2 cellular contexts compared by ENCODE assay signal in the genomic region with DNA sequence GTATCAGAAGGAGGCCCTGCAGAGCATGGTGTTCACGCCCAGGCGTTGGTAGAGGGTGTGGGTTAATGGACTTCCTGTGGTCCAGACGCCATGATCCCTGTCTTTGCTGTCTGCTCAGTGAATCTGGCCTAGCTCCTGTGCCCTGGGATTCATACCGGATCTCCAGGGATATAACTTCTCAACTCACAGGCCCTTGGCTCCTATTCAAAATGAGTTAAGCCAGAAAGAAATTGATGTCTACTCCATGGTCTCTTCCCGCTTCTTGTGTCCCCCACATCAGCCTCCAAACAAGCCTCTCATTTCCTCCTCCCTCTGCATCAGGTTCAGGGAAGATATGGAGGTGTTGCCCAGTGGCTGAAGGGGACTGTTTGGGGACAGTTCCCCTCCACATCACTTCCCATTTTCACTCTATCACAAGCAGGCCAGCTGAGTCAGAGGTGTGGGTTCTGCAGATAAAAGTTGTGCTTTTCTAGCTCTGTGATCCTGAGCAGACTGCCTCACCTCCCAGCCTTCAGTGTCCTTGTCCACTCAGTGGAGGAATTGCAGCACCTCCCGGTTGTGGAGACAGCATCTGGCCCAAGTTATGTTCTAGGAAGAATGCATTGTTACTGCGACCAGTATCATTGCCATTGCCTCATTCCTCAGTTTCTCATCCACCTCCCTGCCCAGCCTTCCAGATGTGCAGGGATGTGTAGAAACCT.
TF ChIP-seq lines count a peak whose summit lies in the region.

No MANE protein-coding gene starts in this region.

TF ChIP-seq in endothelial cell of umbilical vein, 7 proteins besides CTCF, POLR2A, EP300 and RAD21:
- no peak for TF ChIP-seq GATA2 (IDR thresholded peaks at IDR 0.05; ENCODE audit: insufficient read depth, insufficient read length, low read depth, low read length)

TF ChIP-seq in SK-N-SH, 30 proteins besides CTCF, POLR2A, EP300 and RAD21:
- TF ChIP-seq SMC3 (IDR thresholded peaks at IDR 0.05; ENCODE audit: low read depth, low read length) (no peak), FOXM1 (IDR thresholded peaks at IDR 0.05; ENCODE audit: low read depth) (no peak), CHD2 (IDR thresholded peaks at IDR 0.05; ENCODE audit: low read length, partially characterized antibody) (no peak), JUND (IDR thresholded peaks at IDR 0.05) (no peak), MXI1 (IDR thresholded peaks at IDR 0.05; ENCODE audit: low read depth, low read length) (no peak), MEF2A (IDR thresholded peaks at IDR 0.05; ENCODE audit: borderline replicate concordance, low read depth) (no peak), TEAD4 (IDR thresholded peaks at IDR 0.05; ENCODE audit: borderline replicate concordance, insufficient read depth) (no peak), FOSL2 (IDR thresholded peaks at IDR 0.05; ENCODE audit: borderline replicate concordance, low read depth) (no peak), NRF1 (IDR thresholded peaks at IDR 0.05; ENCODE audit: low read depth, low read length) (no peak), EZH2phosphoT487 (IDR thresholded peaks at IDR 0.05; ENCODE audit: borderline replicate concordance, low read depth) (no peak), GABPA (IDR thresholded peaks at IDR 0.05; ENCODE audit: low read depth) (no peak)
- TF ChIP-seq, protein P1, sequence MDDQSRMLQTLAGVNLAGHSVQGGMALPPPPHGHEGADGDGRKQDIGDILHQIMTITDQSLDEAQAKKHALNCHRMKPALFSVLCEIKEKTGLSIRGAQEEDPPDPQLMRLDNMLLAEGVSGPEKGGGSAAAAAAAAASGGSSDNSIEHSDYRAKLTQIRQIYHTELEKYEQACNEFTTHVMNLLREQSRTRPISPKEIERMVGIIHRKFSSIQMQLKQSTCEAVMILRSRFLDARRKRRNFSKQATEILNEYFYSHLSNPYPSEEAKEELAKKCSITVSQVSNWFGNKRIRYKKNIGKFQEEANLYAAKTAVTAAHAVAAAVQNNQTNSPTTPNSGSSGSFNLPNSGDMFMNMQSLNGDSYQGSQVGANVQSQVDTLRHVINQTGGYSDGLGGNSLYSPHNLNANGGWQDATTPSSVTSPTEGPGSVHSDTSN (IDR thresholded peaks at IDR 0.05) = no peak
- TF ChIP-seq, protein P2, sequence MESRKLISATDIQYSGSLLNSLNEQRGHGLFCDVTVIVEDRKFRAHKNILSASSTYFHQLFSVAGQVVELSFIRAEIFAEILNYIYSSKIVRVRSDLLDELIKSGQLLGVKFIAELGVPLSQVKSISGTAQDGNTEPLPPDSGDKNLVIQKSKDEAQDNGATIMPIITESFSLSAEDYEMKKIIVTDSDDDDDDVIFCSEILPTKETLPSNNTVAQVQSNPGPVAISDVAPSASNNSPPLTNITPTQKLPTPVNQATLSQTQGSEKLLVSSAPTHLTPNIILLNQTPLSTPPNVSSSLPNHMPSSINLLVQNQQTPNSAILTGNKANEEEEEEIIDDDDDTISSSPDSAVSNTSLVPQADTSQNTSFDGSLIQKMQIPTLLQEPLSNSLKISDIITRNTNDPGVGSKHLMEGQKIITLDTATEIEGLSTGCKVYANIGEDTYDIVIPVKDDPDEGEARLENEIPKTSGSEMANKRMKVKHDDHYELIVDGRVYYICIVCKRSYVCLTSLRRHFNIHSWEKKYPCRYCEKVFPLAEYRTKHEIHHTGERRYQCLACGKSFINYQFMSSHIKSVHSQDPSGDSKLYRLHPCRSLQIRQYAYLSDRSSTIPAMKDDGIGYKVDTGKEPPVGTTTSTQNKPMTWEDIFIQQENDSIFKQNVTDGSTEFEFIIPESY (IDR thresholded peaks at IDR 0.05; ENCODE audit: borderline replicate concordance, low read depth) = no peak
- TF ChIP-seq, protein P3, sequence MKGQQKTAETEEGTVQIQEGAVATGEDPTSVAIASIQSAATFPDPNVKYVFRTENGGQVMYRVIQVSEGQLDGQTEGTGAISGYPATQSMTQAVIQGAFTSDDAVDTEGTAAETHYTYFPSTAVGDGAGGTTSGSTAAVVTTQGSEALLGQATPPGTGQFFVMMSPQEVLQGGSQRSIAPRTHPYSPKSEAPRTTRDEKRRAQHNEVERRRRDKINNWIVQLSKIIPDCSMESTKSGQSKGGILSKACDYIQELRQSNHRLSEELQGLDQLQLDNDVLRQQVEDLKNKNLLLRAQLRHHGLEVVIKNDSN (IDR thresholded peaks at IDR 0.05; ENCODE audit: borderline replicate concordance, low read depth) = no peak
- TF ChIP-seq, protein P4, sequence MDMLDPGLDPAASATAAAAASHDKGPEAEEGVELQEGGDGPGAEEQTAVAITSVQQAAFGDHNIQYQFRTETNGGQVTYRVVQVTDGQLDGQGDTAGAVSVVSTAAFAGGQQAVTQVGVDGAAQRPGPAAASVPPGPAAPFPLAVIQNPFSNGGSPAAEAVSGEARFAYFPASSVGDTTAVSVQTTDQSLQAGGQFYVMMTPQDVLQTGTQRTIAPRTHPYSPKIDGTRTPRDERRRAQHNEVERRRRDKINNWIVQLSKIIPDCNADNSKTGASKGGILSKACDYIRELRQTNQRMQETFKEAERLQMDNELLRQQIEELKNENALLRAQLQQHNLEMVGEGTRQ (IDR thresholded peaks at IDR 0.05; ENCODE audit: borderline replicate concordance, low read depth, low read length) = no peak
